15 cellular contexts compared by ENCODE assay signal in the genomic region with DNA sequence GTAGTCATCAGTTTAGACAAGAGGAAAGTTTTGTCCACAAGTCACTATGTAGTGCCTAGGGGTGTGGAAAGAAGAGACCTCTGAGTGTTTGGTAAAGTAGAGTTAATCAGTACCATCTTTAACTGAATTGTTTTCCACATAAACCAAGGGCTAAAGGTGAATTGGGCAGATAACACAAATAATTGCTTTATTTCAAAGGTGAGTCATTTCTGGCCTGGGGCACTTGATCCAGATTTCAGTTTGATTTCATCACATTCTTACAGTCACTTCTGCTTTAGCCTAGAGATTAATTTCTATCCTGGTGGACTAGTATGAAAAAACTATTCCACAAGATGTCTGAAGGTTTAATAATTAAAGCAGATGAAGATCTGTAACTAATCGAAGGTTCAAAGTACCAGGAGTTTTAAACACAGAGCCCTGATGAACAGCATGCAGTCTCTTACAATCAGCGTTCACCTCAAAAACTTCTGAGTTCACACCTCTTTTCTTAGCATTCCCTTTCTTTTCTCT.
DNase-seq lines count a peak whose midpoint lies in the region; TF ChIP-seq lines count a peak whose summit lies in the region.
"Had no signal": no experiment of that assay in that cellular context is flagged by ENCODE, and none has a peak within 500 bp of the region (broad histone marks: within the 10 kb centered on the region; RNA-seq: fewer than 3 reads in every experiment).

No MANE protein-coding gene starts in this region.

- no peaks in the 10 kb centered on the region for H3K9me3 Mint-ChIP-seq in CD4-positive, alpha-beta memory T cell
- H3K9me3 Mint-ChIP-seq: H9 had no signal

- no peak overlapping the region for H3K9ac ChIP-seq in parathyroid adenoma

- POLR2A ChIA-PET in CD4-positive, alpha-beta memory T cell (lab: Charles Lee; ENCODE audit: partially characterized antibody): no interaction called here

- intact Hi-C loops in CD4-positive, alpha-beta memory T cell (cut with micrococcal nuclease): no loop called here

- peak; percentile 90 for DNase-seq in ELR (ENCODE audit: low read depth)
- DNase-seq in OCI-M1 (lab: John Stamatoyannopoulos, UW): peak; percentile 85
- peak; percentile 99 for DNase-seq in epithelial cell of proximal tubule (ENCODE audit: low read depth)
- no peak for DNase-seq in CD4-positive, alpha-beta memory T cell
- no peak for DNase-seq in central memory CD4-positive, alpha-beta T cell
- no peak for DNase-seq in NCI-H2196 treated with DMSO at 0.1 percent for 48 hours (lab: John Stamatoyannopoulos, UW; ENCODE audit: unreplicated experiment)
- no peak for DNase-seq in KG1 (lab: John Stamatoyannopoulos, UW)
- DNase-seq: activated CD4-positive, alpha-beta T cell treated with anti-CD3 and anti-CD28 coated beads for 48 hours; H9; left ventricle myocardium inferior; NCI-H1694; tibial artery had no signal

- H3K9me3 ChIP-seq in parathyroid adenoma (ENCODE audit: control insufficient read depth, low read length): peaks cover 3% of the 10 kb centered on the region
- H3K9me3 ChIP-seq in CD4-positive, alpha-beta memory T cell (ENCODE audit: control insufficient read depth in 1 of 2, low read length in 2 of 2): no peaks in the 10 kb centered on the region
- H3K9me3 ChIP-seq: left ventricle myocardium inferior, tibial artery had no signal

- peaks cover 20% of the 10 kb centered on the region for H3K4me1 ChIP-seq in parathyroid adenoma
- H3K4me1 ChIP-seq in CD4-positive, alpha-beta memory T cell (ENCODE audit: insufficient read depth, low read length): no peaks in the 10 kb centered on the region
- H3K4me1 ChIP-seq: tibial artery had no signal

- no peak overlapping the region for H3K4me3 ChIP-seq in epithelial cell of proximal tubule (ENCODE audit: low read depth, low read length)
- H3K4me3 ChIP-seq in parathyroid adenoma (ENCODE audit: low read depth, low read length): no peak overlapping the region
- no peak overlapping the region for H3K4me3 ChIP-seq in CD4-positive, alpha-beta memory T cell (ENCODE audit: low read length in 2 of 2)
- H3K4me3 ChIP-seq: left ventricle myocardium inferior, tibial artery had no signal

- no peaks in the 10 kb centered on the region for H3K36me3 Mint-ChIP-seq in CD4-positive, alpha-beta memory T cell
- H3K36me3 Mint-ChIP-seq: activated naive CD8-positive, alpha-beta T cell had no signal

- no peaks in the 10 kb centered on the region for H3K4me1 Mint-ChIP-seq in CD4-positive, alpha-beta memory T cell

- H3K79me2 ChIP-seq in parathyroid adenoma: no peaks in the 10 kb centered on the region

- no peaks in the 10 kb centered on the region for H3K27me3 ChIP-seq in parathyroid adenoma (ENCODE audit: control insufficient read depth, insufficient read depth, low read length)
- H3K27me3 ChIP-seq in CD4-positive, alpha-beta memory T cell (ENCODE audit: insufficient read depth, low read length): no peaks in the 10 kb centered on the region
- H3K27me3 ChIP-seq: tibial artery had no signal

- no peaks in the 10 kb centered on the region for H3K36me3 ChIP-seq in parathyroid adenoma (ENCODE audit: control insufficient read depth, insufficient read depth, low read length)
- no peaks in the 10 kb centered on the region for H3K36me3 ChIP-seq in CD4-positive, alpha-beta memory T cell (ENCODE audit: insufficient read depth, low read length)
- H3K36me3 ChIP-seq: left ventricle myocardium inferior, tibial artery had no signal

- TF ChIP-seq CTCF in epithelial cell of proximal tubule (conservative IDR thresholded peaks at IDR 0.05; ENCODE audit: low read depth, low read length) (no peak), parathyroid adenoma (IDR thresholded peaks at IDR 0.05) (no peak)

- CTCF ChIA-PET in CD4-positive, alpha-beta memory T cell (lab: Charles Lee; ENCODE audit: partially characterized antibody): no interaction called here

- H3K4me3 Mint-ChIP-seq in CD4-positive, alpha-beta memory T cell: no peak overlapping the region
- H3K4me3 Mint-ChIP-seq: activated naive CD8-positive, alpha-beta T cell; H9 had no signal

- H3K27me3 Mint-ChIP-seq in CD4-positive, alpha-beta memory T cell: peaks cover 2 to 7% of the 10 kb centered on the region in 2 donors
- H3K27me3 Mint-ChIP-seq: progenitor cell of endocrine pancreas had no signal

- H2AFZ ChIP-seq in parathyroid adenoma: peak overlapping the region; percentile 46

- no peak overlapping the region for H3K27ac Mint-ChIP-seq in CD4-positive, alpha-beta memory T cell
- H3K27ac Mint-ChIP-seq: activated naive CD8-positive, alpha-beta T cell; H9; progenitor cell of endocrine pancreas had no signal

- no peak overlapping the region for H3K4me2 ChIP-seq in parathyroid adenoma (ENCODE audit: low read length)

- H3K27ac ChIP-seq in parathyroid adenoma: peak overlapping the region; percentile 78
- no peak overlapping the region for H3K27ac ChIP-seq in CD4-positive, alpha-beta memory T cell (ENCODE audit: low read depth, low read length)
- H3K27ac ChIP-seq: left ventricle myocardium inferior, tibial artery had no signal

Comparison
In these comparisons a context has a peak if more than half of its experiments do, and no peak if none do; other contexts are left out.
1. DNase-seq: peak in ELR (single experiment), OCI-M1 (single experiment) and epithelial cell of proximal tubule (single experiment); none in CD4-positive, alpha-beta memory T cell (0 of 5), central memory CD4-positive, alpha-beta T cell (single experiment), NCI-H2196 treated with DMSO at 0.1 percent for 48 hours (single experiment) and KG1 (single experiment).